Comparison of ENCODE assay signal across 20 cellular contexts in genomic region chr6:121809211-121809610, GRCh38.
DNase-seq lines count a peak whose midpoint lies in the region; ATAC-seq, FAIRE-seq and TF ChIP-seq lines count a peak whose summit lies in the region.
"Had no signal": no experiment of that assay in that cellular context is flagged by ENCODE, and none has a peak within 500 bp of the region (broad histone marks: within the 10 kb centered on the region; RNA-seq: fewer than 3 reads in every experiment).

No MANE protein-coding gene starts in this region.

- ATAC-seq in GM18505 (IDR thresholded peaks at IDR 0.05; ENCODE audit: unreplicated experiment) (no peak), HG03159 (IDR thresholded peaks at IDR 0.05; ENCODE audit: unreplicated experiment) (no peak)

- no peak overlapping the region for H3K56ac ChIP-seq in mesendoderm (ENCODE audit: low read length)

- H3K9ac ChIP-seq in mesendoderm (ENCODE audit: low read length) (no peak overlapping the region), subcutaneous abdominal adipose tissue (ENCODE audit: low read length in 5 of 5) (peak overlapping the region in 1 of 5 donors; percentile 4)
- H3K9ac ChIP-seq: KMS-11 had no signal

- intact Hi-C loops in PC-9 (cut with micrococcal nuclease; ENCODE audit: unreplicated experiment), result no loop called here

- H3K4me1 ChIP-seq in PC-9 (replicated peaks; ENCODE audit: insufficient read depth) (peaks cover 12% of the 10 kb centered on the region), mesendoderm (ENCODE audit: control insufficient read depth, low read depth, low read length) (peaks cover 3% of the 10 kb centered on the region), subcutaneous abdominal adipose tissue (ENCODE audit: control insufficient read depth in 5 of 5, insufficient read depth in 5 of 5, low read length in 5 of 5) (peaks cover 0 to 10% (median 6%) of the 10 kb centered on the region in 5 donors)
- H3K4me1 ChIP-seq: BE2C, SJCRH30 had no signal

- DNase-seq in PC-9 (no peak), fibroblast of gingiva (ENCODE audit: low read depth) (peak; percentile 29), mesendoderm (no peak), GM19239 (ENCODE audit: insufficient read length, low spot score) (no peak)
- DNase-seq: BE2C, EL, GF-D8, H9, NCI-H1694, NCI-H2081, NCI-H2171 treated with DMSO at 0.1 percent for 48 hours, NCI-H526, SJCRH30 had no signal

- FAIRE-seq in GM19239 (lab: Jason Lieb, UNC), result no peak
- FAIRE-seq: D721Med, HTR-8/SVneo, RCC 7860 had no signal

- WGBS in mesendoderm (ENCODE audit: extremely low coverage, insufficient coverage, low lambda C conversion rate), result no CpG with 5 or more reads among the region's 3 CpGs

- H3K18ac ChIP-seq in mesendoderm (ENCODE audit: low read length), result no peak overlapping the region

- no peaks in the 10 kb centered on the region for H3K27me3 ChIP-seq in PC-9 (ENCODE audit: insufficient read depth, low read depth)
- no peaks in the 10 kb centered on the region for H3K27me3 ChIP-seq in mesendoderm (ENCODE audit: insufficient read depth, low read length, poor library complexity)
- no peaks in the 10 kb centered on the region for H3K27me3 ChIP-seq in subcutaneous abdominal adipose tissue (ENCODE audit: control insufficient read depth in 5 of 5, insufficient read depth in 4 of 5, low read length in 5 of 5)
- H3K27me3 ChIP-seq: BE2C had no signal

- no peak for TF ChIP-seq CTCF in PC-9 (conservative IDR thresholded peaks at IDR 0.05)

- CTCF ChIA-PET in PC-9 (lab: Charles Lee), result no interaction called here

- no peaks in the 10 kb centered on the region for H4K20me1 ChIP-seq in PC-9 (ENCODE audit: insufficient read depth)

- H3K4ac ChIP-seq in mesendoderm (ENCODE audit: low read depth, low read length), result no peak overlapping the region

- POLR2A ChIA-PET in PC-9 (lab: Charles Lee; ENCODE audit: unreplicated experiment), result no interaction called here

- H3K27ac ChIP-seq in PC-9 (peak overlapping the region; percentile 24), mesendoderm (ENCODE audit: low read depth, low read length) (no peak overlapping the region), subcutaneous abdominal adipose tissue (ENCODE audit: low read depth, low read length) (peak overlapping the region; percentile 80)
- H3K27ac ChIP-seq: KMS-11, SJCRH30 had no signal

- H2BK120ac ChIP-seq in mesendoderm (ENCODE audit: low read depth, low read length), result no peak overlapping the region

- H3K9me3 ChIP-seq in PC-9 (ENCODE audit: insufficient read depth, low read depth) (peaks cover 4% of the 10 kb centered on the region), subcutaneous abdominal adipose tissue (ENCODE audit: control insufficient read depth in 5 of 5, low read length in 5 of 5) (peaks cover 0 to 2% (median 0%) of the 10 kb centered on the region in 5 donors)
- H3K9me3 ChIP-seq: BE2C, SJCRH30 had no signal

- no peak overlapping the region for H4K5ac ChIP-seq in mesendoderm (ENCODE audit: low read length)

- no peak overlapping the region for H3K23ac ChIP-seq in mesendoderm (ENCODE audit: low read length)

- peak overlapping the region; percentile 65 for H4K8ac ChIP-seq in mesendoderm (ENCODE audit: low read depth, low read length)

- no peak overlapping the region for H2BK15ac ChIP-seq in mesendoderm (replicated peaks; ENCODE audit: low read depth)

- H3K9me2 ChIP-seq in PC-9 (ENCODE audit: insufficient read depth), result peaks cover 8% of the 10 kb centered on the region

- no peak for TF ChIP-seq POLR2A in GM18505 (IDR thresholded peaks at IDR 0.05; ENCODE audit: borderline replicate concordance, extremely low read depth, insufficient read depth, insufficient read length)

- no TSS peak for BruUV-seq in PC-9 (replicated peaks; lab: Mats Ljungman, UMichigan)

- H3K4me2 ChIP-seq in PC-9 (peak overlapping the region; percentile 23; the same call in 1 of the 2 replicates), mesendoderm (ENCODE audit: low read length) (no peak overlapping the region)
- H3K4me2 ChIP-seq: KMS-11 had no signal

- no peak overlapping the region for H2BK5ac ChIP-seq in mesendoderm (ENCODE audit: low read length)

- no peaks in the 10 kb centered on the region for H3F3A ChIP-seq in PC-9 (ENCODE audit: insufficient read depth, low read depth)

- no peaks in the 10 kb centered on the region for H3K79me1 ChIP-seq in mesendoderm (ENCODE audit: low read length)

- H3K79me2 ChIP-seq in PC-9 (ENCODE audit: low read depth) (no peaks in the 10 kb centered on the region), mesendoderm (ENCODE audit: control insufficient read depth, insufficient read depth, low read length) (no peaks in the 10 kb centered on the region)

- peak overlapping the region; percentile 34 for H2AFZ ChIP-seq in PC-9

- H3K4me3 ChIP-seq in PC-9 (no peak overlapping the region), mesendoderm (ENCODE audit: low read length) (no peak overlapping the region), subcutaneous abdominal adipose tissue (ENCODE audit: low read depth in 1 of 5, low read length in 5 of 5) (no peak overlapping the region)
- H3K4me3 ChIP-seq: SJCRH30 had no signal

- no peak overlapping the region for H2AK5ac ChIP-seq in mesendoderm (ENCODE audit: low read length)

- no peaks in the 10 kb centered on the region for H3K36me3 ChIP-seq in PC-9 (ENCODE audit: low read depth)
- no peaks in the 10 kb centered on the region for H3K36me3 ChIP-seq in mesendoderm (ENCODE audit: control insufficient read depth, insufficient read depth, low read length)
- no peaks in the 10 kb centered on the region for H3K36me3 ChIP-seq in subcutaneous abdominal adipose tissue (ENCODE audit: control insufficient read depth in 5 of 5, insufficient read depth in 5 of 5, low read length in 5 of 5)
- H3K36me3 ChIP-seq: BE2C, SJCRH30 had no signal
